29 cellular contexts compared by ENCODE assay signal in genomic region chr13:46039421-46040036, GRCh38.
"Had no signal": no experiment of that assay in that cellular context is flagged by ENCODE, and none has a peak within 500 bp of the region (broad histone marks: within the 10 kb centered on the region; RNA-seq: fewer than 3 reads in every experiment).

No MANE protein-coding gene starts in this region.

- H3K9me3 Mint-ChIP-seq: activated CD4-positive, alpha-beta memory T cell treated with anti-CD3 and anti-CD28 coated beads for 36 hours; activated CD4-positive, alpha-beta T cell treated with anti-CD3 and anti-CD28 coated beads, Interleukin-2, amount 10 ng/mL, durations not matched to agents 24 days and 14 days; central memory CD8-positive, alpha-beta T cell; mesothelial cell of epicardium; naive B cell; nephron progenitor cell; stimulated activated naive B cell treated with anti-CD40 and anti-IgM and Interleukin-4, amounts not matched to agents 10 μg/mL and 1 μg/mL and 100 μg/mL, for 72 hours had no signal

- ATAC-seq: activated CD4-positive, CD25-positive, alpha-beta regulatory T cell treated with anti-CD3 and anti-CD28 coated beads, Interleukin-2, amount 50 U/mL, for 24 hours; heart right ventricle; stimulated activated naive B cell treated with anti-CD40 and anti-IgM and Interleukin-4, amounts not matched to agents 10 μg/mL and 1 μg/mL and 100 μg/mL, for 72 hours; T-helper 17 cell had no signal

- H3K27ac ChIP-seq: epithelial cell of prostate, esophagus squamous epithelium, heart right ventricle, neutrophil, ovary, prostate gland, suprapubic skin, tibial artery, WERI-Rb-1 had no signal

- H3K4me3 ChIP-seq: esophagus squamous epithelium, heart right ventricle, ovary, prostate gland, suprapubic skin, tibial artery had no signal

- H3K4me1 ChIP-seq: esophagus squamous epithelium, prostate gland, suprapubic skin, tibial artery had no signal

- H3K4me3 Mint-ChIP-seq: activated CD4-positive, alpha-beta memory T cell treated with anti-CD3 and anti-CD28 coated beads for 36 hours; activated CD4-positive, alpha-beta T cell treated with anti-CD3 and anti-CD28 coated beads, Interleukin-2, amount 10 ng/mL, durations not matched to agents 24 days and 14 days; central memory CD8-positive, alpha-beta T cell; mesothelial cell of epicardium; naive B cell; nephron progenitor cell; stimulated activated naive B cell treated with anti-CD40 and anti-IgM and Interleukin-4, amounts not matched to agents 10 μg/mL and 1 μg/mL and 100 μg/mL, for 72 hours; T-helper 17 cell had no signal

- H3K4me1 Mint-ChIP-seq: mesothelial cell of epicardium, nephron progenitor cell had no signal

- H3K27me3 Mint-ChIP-seq: activated CD4-positive, alpha-beta memory T cell treated with anti-CD3 and anti-CD28 coated beads for 36 hours; activated CD4-positive, alpha-beta T cell treated with anti-CD3 and anti-CD28 coated beads, Interleukin-2, amount 10 ng/mL, durations not matched to agents 24 days and 14 days; central memory CD8-positive, alpha-beta T cell; naive B cell; stimulated activated naive B cell treated with anti-CD40 and anti-IgM and Interleukin-4, amounts not matched to agents 10 μg/mL and 1 μg/mL and 100 μg/mL, for 72 hours; T-helper 17 cell had no signal

- H3K27ac Mint-ChIP-seq: activated CD4-positive, alpha-beta memory T cell treated with anti-CD3 and anti-CD28 coated beads for 36 hours; activated CD4-positive, alpha-beta T cell treated with anti-CD3 and anti-CD28 coated beads, Interleukin-2, amount 10 ng/mL, durations not matched to agents 24 days and 14 days; mesothelial cell of epicardium; naive B cell; nephron progenitor cell; stimulated activated naive B cell treated with anti-CD40 and anti-IgM and Interleukin-4, amounts not matched to agents 10 μg/mL and 1 μg/mL and 100 μg/mL, for 72 hours; T-helper 17 cell had no signal

- H3K9me3 ChIP-seq: esophagus squamous epithelium, heart right ventricle, neutrophil, ovary, prostate gland, suprapubic skin, tibial artery had no signal

- DNase-seq: activated CD4-positive, alpha-beta memory T cell treated with anti-CD3 and anti-CD28 coated beads for 36 hours; activated CD4-positive, alpha-beta T cell treated with anti-CD3 and anti-CD28 coated beads, Interleukin-2, amount 10 ng/mL, durations not matched to agents 24 days and 14 days; activated CD8-positive, alpha-beta memory T cell treated with anti-CD3 and anti-CD28 coated beads, Interleukin-2, amount 50 U/mL, for 4 hours; activated gamma-delta T cell treated with Interleukin-2 at 50 U/mL for 16 hours; activated naive CD4-positive, alpha-beta T cell treated with anti-CD3 and anti-CD28 coated beads, Interleukin-2, amount 50 U/mL, for 16 hours; activated T-cell treated with anti-CD3 and anti-CD28 coated beads, Interleukin-2, amount 50 U/mL, for 1 hour; amygdala; effector CD8-positive, alpha-beta T cell; esophagus squamous epithelium; foreskin melanocyte; heart right ventricle; naive B cell; nephron progenitor cell; ovary; retina; stimulated activated CD4-positive, alpha-beta T cell treated with anti-CD3 and anti-CD28 coated beads, Interleukin-15, amount 100 ng/mL, for 24 hours; stimulated activated CD4-positive, alpha-beta T cell treated with anti-CD3 and anti-CD28 coated beads, Interleukin-2, amount 100 ng/mL, for 24 hours; stimulated activated naive B cell treated with anti-CD40 and anti-IgM and Interleukin-4, amounts not matched to agents 10 μg/mL and 1 μg/mL and 100 μg/mL, for 72 hours; T-helper 17 cell; T1000; tibial artery; WERI-Rb-1 had no signal

- H3K27me3 ChIP-seq: esophagus squamous epithelium, heart right ventricle, neutrophil, ovary, suprapubic skin, tibial artery had no signal

- H3K36me3 ChIP-seq: ovary, prostate gland had no signal
